7 cellular contexts compared by ENCODE assay signal in the genomic region with DNA sequence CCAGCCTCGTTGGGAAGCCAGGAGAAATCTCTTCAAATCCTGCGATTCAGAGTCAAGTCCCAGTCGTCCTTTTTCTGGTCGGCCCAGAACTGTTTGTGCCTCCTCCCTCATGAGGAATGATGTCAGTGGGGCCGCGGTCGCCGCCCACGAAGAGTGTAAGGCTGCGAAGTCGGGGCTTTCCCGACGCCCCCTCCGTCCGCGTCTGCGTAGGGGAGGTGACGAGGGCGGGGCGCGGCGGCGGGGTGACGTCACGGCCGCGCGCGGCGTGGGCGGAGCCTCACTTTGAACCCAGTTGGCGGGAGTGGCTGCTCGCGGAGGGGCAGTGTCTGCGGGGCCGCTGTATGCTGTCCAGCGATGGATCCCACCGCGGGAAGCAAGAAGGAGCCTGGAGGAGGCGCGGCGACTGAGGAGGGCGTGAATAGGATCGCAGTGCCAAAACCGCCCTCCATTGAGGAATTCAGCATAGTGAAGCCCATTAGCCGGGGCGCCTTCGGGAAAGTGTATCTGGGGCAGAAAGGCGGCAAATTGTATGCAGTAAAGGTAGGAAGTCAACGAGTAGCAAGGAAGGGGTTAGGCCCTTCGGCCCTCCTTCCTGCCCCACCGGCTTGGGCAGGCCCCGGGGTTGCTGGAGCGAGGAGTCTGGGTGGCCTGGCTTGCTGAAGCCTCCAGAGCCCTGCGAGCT. TPM values are rescaled to one million over a fixed set of nuclear protein-coding genes. Genes with fewer than 3 reads are reported as not detected.
A peak's percentile ranks its signal among the peaks of the same experiment; 100 is the strongest.
DNase-seq lines count a peak whose midpoint lies in the region; ATAC-seq, FAIRE-seq and TF ChIP-seq lines count a peak whose summit lies in the region.

MASTL (plus strand) TSS at position 280 of the 682 bp plus-strand sequence; CDS start at position 355, 75 bp downstream.

- DNase-seq in GM18507 (ENCODE audit: extremely low spot score, insufficient read length, low read depth) = peak; percentile 85
- peak; percentile 71 for DNase-seq in NCI-H1694 (lab: John Stamatoyannopoulos, UW)
- DNase-seq in T1000 (lab: John Stamatoyannopoulos, UW) = peak; percentile 79
- peak; percentile 98 for DNase-seq in astrocyte of the hippocampus (ENCODE audit: low read depth, low spot score)
- peak; percentile 97 for DNase-seq in hepatocyte (ENCODE audit: low spot score)
- DNase-seq in renal cortical epithelial cell (ENCODE audit: low read depth) = peak; percentile 85

- WGBS in hepatocyte (ENCODE audit: low lambda C conversion rate, missing lambda C conversion rate) = under 1% methylated on average over 53 of the region's 55 CpGs

- H3K27me3 ChIP-seq in hepatocyte = no peaks in the 10 kb centered on the region

- FAIRE-seq in GM18507 (lab: Jason Lieb, UNC) = peak; percentile 94

- peak within 1 kb of the TSS; percentile 100 for H3K27ac ChIP-seq in hepatocyte

- peak within 1 kb of the TSS; percentile 91 for H3K4me3 ChIP-seq in hepatocyte

- H3K4me2 ChIP-seq in hepatocyte = peak within 1 kb of the TSS; percentile 93

- no peaks in the 10 kb centered on the region for H3K36me3 ChIP-seq in hepatocyte (replicated peaks; ENCODE audit: insufficient read depth, low read depth)

- no peaks in the 10 kb centered on the region for H3K9me2 ChIP-seq in hepatocyte (replicated peaks; ENCODE audit: insufficient read depth)

- peaks cover 34% of the 10 kb centered on the region for H4K20me1 ChIP-seq in hepatocyte (ENCODE audit: insufficient read depth, poor library complexity, severe bottlenecking)

- ATAC-seq in HG02870 (IDR thresholded peaks at IDR 0.05; ENCODE audit: unreplicated experiment) = peak; percentile 72

- H3K9me3 ChIP-seq in hepatocyte (ENCODE audit: low read depth) = no peaks in the 10 kb centered on the region

- peaks cover 26% of the 10 kb centered on the region for H3K4me1 ChIP-seq in hepatocyte (ENCODE audit: insufficient read depth)

- TF ChIP-seq CTCF in hepatocyte (IDR thresholded peaks at IDR 0.05; ENCODE audit: poor library complexity) = no peak

- H3K79me2 ChIP-seq in hepatocyte = peaks cover 67% of the 10 kb centered on the region

- peak within 1 kb of the TSS; percentile 70 for H2AFZ ChIP-seq in hepatocyte

RNA-seq across cellular contexts. Expression of gene MASTL, which starts in this region (rescaled TPM):
- total RNA-seq in hepatocyte = 9.9 and 11.1 TPM in 2 replicates
- 3.5 and 4.8 TPM in 2 replicates for polyA plus RNA-seq in hepatocyte
- 9.9 and 18.4 TPM in 2 replicates for total RNA-seq in renal cortical epithelial cell

Comparison
In these comparisons a context has a peak if more than half of its experiments do, and no peak if none do; other contexts are left out.
1. Peak in every context shown above with its lines: DNase-seq, ATAC-seq, H3K4me3 ChIP-seq and H3K27ac ChIP-seq.